ENCODE assay signal across 8 cellular contexts in the genomic region with DNA sequence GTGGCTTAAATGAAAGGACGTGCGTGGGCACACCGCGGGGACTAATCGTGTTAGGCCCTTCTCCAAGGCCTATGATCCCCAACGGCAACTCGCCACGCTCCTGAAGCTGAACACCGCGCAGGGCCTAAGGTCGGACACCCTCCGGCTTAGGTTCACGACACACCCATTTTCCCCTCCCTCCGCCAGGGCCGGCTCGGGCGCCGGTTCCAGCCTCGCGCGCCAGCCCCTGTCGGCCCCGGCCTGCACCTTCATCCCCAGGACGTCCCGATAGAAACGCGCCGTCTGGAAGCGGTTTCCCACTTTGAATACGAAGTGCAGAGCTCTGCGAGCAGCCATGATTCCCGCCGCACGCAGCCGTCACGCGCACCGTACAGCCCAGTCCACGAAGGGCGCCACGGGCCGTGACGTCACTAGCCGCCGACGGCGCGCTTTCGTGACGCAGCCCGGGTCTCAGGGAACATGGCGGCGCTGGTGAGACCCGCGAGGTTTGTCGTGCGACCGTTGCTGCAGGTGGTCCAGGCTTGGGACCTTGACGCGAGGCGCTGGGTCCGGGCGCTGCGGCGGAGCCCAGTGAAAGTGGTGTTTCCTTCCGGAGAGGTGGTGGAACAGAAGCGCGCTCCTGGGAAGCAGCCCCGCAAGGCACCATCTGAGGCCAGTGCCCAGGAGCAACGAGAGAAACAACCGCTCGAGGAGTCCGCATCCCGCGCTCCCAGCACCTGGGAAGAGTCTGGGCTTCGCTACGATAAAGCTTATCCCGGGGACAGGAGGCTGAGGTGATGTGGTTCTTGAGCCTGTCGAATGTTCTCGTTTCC. TPM values are rescaled to one million over a fixed set of nuclear protein-coding genes. Genes with fewer than 3 reads are reported as not detected.
DNase-seq lines count a peak whose midpoint lies in the region; ATAC-seq, FAIRE-seq and TF ChIP-seq lines count a peak whose summit lies in the region.

A gene with protein sequence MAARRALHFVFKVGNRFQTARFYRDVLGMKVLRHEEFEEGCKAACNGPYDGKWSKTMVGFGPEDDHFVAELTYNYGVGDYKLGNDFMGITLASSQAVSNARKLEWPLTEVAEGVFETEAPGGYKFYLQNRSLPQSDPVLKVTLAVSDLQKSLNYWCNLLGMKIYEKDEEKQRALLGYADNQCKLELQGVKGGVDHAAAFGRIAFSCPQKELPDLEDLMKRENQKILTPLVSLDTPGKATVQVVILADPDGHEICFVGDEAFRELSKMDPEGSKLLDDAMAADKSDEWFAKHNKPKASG (minus strand): TSS at position 361 of the 812 bp plus-strand sequence. CDS start 25 bp downstream, at position 336.
A gene with protein sequence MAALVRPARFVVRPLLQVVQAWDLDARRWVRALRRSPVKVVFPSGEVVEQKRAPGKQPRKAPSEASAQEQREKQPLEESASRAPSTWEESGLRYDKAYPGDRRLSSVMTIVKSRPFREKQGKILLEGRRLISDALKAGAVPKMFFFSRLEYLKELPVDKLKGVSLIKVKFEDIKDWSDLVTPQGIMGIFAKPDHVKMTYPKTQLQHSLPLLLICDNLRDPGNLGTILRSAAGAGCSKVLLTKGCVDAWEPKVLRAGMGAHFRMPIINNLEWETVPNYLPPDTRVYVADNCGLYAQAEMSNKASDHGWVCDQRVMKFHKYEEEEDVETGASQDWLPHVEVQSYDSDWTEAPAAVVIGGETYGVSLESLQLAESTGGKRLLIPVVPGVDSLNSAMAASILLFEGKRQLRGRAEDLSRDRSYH (plus strand): TSS at position 434 of the 812 bp plus-strand sequence. CDS start 26 bp downstream, at position 460.

- H3K4me1 ChIP-seq in kidney (ENCODE audit: control insufficient read depth in 1 of 2, insufficient read depth in 1 of 2, low read depth in 1 of 2, low read length in 2 of 2): peaks cover 4 to 14% of the 10 kb centered on the region in 2 donors

- peaks cover 9 to 14% of the 10 kb centered on the region in 2 donors for H3K36me3 ChIP-seq in kidney (ENCODE audit: control insufficient read depth in 1 of 2, insufficient read depth in 2 of 2, low read length in 2 of 2)

- H3K36me3 Mint-ChIP-seq in central memory CD8-positive, alpha-beta T cell (ENCODE audit: insufficient read depth): peaks cover 30% of the 10 kb centered on the region

- no peaks in the 10 kb centered on the region for H3K27me3 Mint-ChIP-seq in central memory CD8-positive, alpha-beta T cell

- peak within 1 kb of the TSS; percentile 96 for H3K9ac ChIP-seq in kidney (ENCODE audit: low read length in 2 of 2)

- FAIRE-seq in kidney (lab: Jason Lieb, UNC): no peak

- peak; percentile 97 for DNase-seq in AG08395 (ENCODE audit: low spot score)
- DNase-seq in NCI-H226: peak; percentile 82
- DNase-seq in central memory CD8-positive, alpha-beta T cell (ENCODE audit: low spot score in 2 of 2): peak; percentile 95 to 97
- peak; percentile 97 for DNase-seq in kidney
- DNase-seq in stimulated activated CD4-positive, alpha-beta T cell treated with anti-CD3 and anti-CD28 coated beads, Interleukin-15, amount 100 ng/mL, for 1 hour (ENCODE audit: low read depth in 1 of 2, low spot score in 1 of 2): peak; percentile 86 to 95

- TF ChIP-seq CTCF in kidney (IDR thresholded peaks at IDR 0.05; ENCODE audit: borderline replicate concordance, extremely low read depth, insufficient read depth): peak; percentile 16

- H3K27ac ChIP-seq in kidney (ENCODE audit: low read depth in 2 of 2, low read length in 2 of 2): peak within 1 kb of the TSS; percentile 71 to 87

- H3K27ac Mint-ChIP-seq in central memory CD8-positive, alpha-beta T cell (ENCODE audit: low read depth): peak within 1 kb of the TSS; percentile 96

- peak within 1 kb of the TSS; percentile 97 for H3K4me3 Mint-ChIP-seq in central memory CD8-positive, alpha-beta T cell

- H3K9me3 Mint-ChIP-seq in central memory CD8-positive, alpha-beta T cell: no peaks in the 10 kb centered on the region

- intact Hi-C loops in kidney (cut with DNase I): no loop called here

- H3K4me1 Mint-ChIP-seq in central memory CD8-positive, alpha-beta T cell: peaks cover 25% of the 10 kb centered on the region

- H3K4me3 ChIP-seq in kidney (ENCODE audit: low read length in 2 of 2): peak within 1 kb of the TSS; percentile 99

- H3K9me3 ChIP-seq in kidney (ENCODE audit: control insufficient read depth in 1 of 2, low read length in 2 of 2): no peaks in the 10 kb centered on the region

- peak; percentile 84 for ATAC-seq in GM18907 (IDR thresholded peaks at IDR 0.05; ENCODE audit: unreplicated experiment)
- ATAC-seq in HG03139 (IDR thresholded peaks at IDR 0.05; ENCODE audit: unreplicated experiment): peak; percentile 79
- ATAC-seq in activated CD4-positive, CD25-positive, alpha-beta regulatory T cell treated with anti-CD3 and anti-CD28 coated beads, Interleukin-2, amount 50 U/mL, for 24 hours: peak; percentile 92 to 95
- ATAC-seq in central memory CD8-positive, alpha-beta T cell (replicated peaks; ENCODE audit: extremely low read depth, poor library complexity, severe bottlenecking): peak; percentile 97

RNA-seq across cellular contexts. Expression of the first gene that starts in this region (rescaled TPM):
- total RNA-seq in kidney: 70.6 TPM
- 90.8 TPM for polyA plus RNA-seq in kidney (ENCODE audit: insufficient read depth, low read depth, low replicate concordance)

RNA-seq across cellular contexts. Expression of the second gene that starts in this region (rescaled TPM):
- total RNA-seq in kidney: 14.4 TPM
- polyA plus RNA-seq in kidney (ENCODE audit: insufficient read depth, low read depth, low replicate concordance): 21.3 TPM

Comparison
In these comparisons a context has a peak if more than half of its experiments do, and no peak if none do; other contexts are left out.
1. Peak in every context shown above with its lines: DNase-seq, ATAC-seq, H3K4me3 ChIP-seq and H3K27ac ChIP-seq.